ENCODE assay signal across 14 cellular contexts in genomic region chr16:12675852-12676251, GRCh38.
DNase-seq lines count a peak whose midpoint lies in the region; ATAC-seq, FAIRE-seq and TF ChIP-seq lines count a peak whose summit lies in the region.
"Had no signal": no experiment of that assay in that cellular context is flagged by ENCODE, and none has a peak within 500 bp of the region (broad histone marks: within the 10 kb centered on the region; RNA-seq: fewer than 3 reads in every experiment).

No MANE protein-coding gene starts in this region.

- H3K36me3 ChIP-seq in GM12878 (ENCODE audit: control insufficient read depth in 2 of 2, insufficient read depth in 2 of 2, low read length in 1 of 2) (no peaks in the 10 kb centered on the region), neural cell (ENCODE audit: insufficient read depth, low read length) (no peaks in the 10 kb centered on the region), ascending aorta (peaks cover 3 to 7% of the 10 kb centered on the region in 2 donors)
- H3K36me3 ChIP-seq: HAP-1, Peyer's patch had no signal

- H2AFZ ChIP-seq in GM12878 (ENCODE audit: control insufficient read depth, low read depth, low read length) = no peak overlapping the region
- H2AFZ ChIP-seq in neural cell (ENCODE audit: low read depth, low read length) = no peak overlapping the region

- no peak for TF ChIP-seq POLR2A in GM12878 (IDR thresholded peaks at IDR 0.05; ENCODE audit: low read depth, low read length)

- H3K9me3 ChIP-seq in GM12878 (replicated peaks; ENCODE audit: control insufficient read depth, insufficient read depth, low read length) (no peaks in the 10 kb centered on the region; the same call in 2 of the 3 replicates), neural cell (ENCODE audit: low read length) (no peaks in the 10 kb centered on the region), ascending aorta (peaks cover 0 to 7% of the 10 kb centered on the region in 2 donors), right cardiac atrium (ENCODE audit: control insufficient read depth, low read length) (no peaks in the 10 kb centered on the region)
- H3K9me3 ChIP-seq: HAP-1, Peyer's patch had no signal

- no peaks in the 10 kb centered on the region for H3F3A ChIP-seq in neural cell (ENCODE audit: insufficient read depth, low read length, poor library complexity, severe bottlenecking)

- H3K9me2 ChIP-seq in neural cell (ENCODE audit: insufficient read depth, low read length) = no peaks in the 10 kb centered on the region

- no peak overlapping the region for H3K27ac ChIP-seq in GM12878 (ENCODE audit: control insufficient read depth, insufficient read depth)
- H3K27ac ChIP-seq in neural cell (ENCODE audit: low read length) = peak overlapping the region; percentile 50
- H3K27ac ChIP-seq in ascending aorta = no peak overlapping the region
- H3K27ac ChIP-seq in right cardiac atrium (ENCODE audit: low read length) = no peak overlapping the region
- H3K27ac ChIP-seq: Peyer's patch had no signal

- POLR2A ChIA-PET in GM12878 (lab: Charles Lee) = interaction anchor here (0.6 kb wide), 1 partner anchor 137 kb away, joined by 4 read pairs; no protein-coding TSS in a partner anchor

- no peak for TF ChIP-seq EP300 in GM12878 (IDR thresholded peaks at IDR 0.05; ENCODE audit: borderline replicate concordance in 1 of 2, control insufficient read depth in 1 of 2, low read depth in 2 of 2, low read length in 2 of 2)
- TF ChIP-seq EP300 in neural cell (conservative IDR thresholded peaks at IDR 0.05; ENCODE audit: poor library complexity, severe bottlenecking) = no peak

- no TSS peak for BruUV-seq in GM12878 (replicated peaks; lab: Mats Ljungman, UMichigan)

- ATAC-seq in GM12878 (peak; percentile 40), HG03108 (IDR thresholded peaks at IDR 0.05; ENCODE audit: unreplicated experiment) (no peak), right cardiac atrium (no peak)

- RAD21 ChIA-PET in GM12878 (lab: Charles Lee; ENCODE audit: unreplicated experiment) = interaction anchor here (0.7 kb wide), 1 partner anchor 32 kb away, joined by 3 read pairs; no protein-coding TSS in a partner anchor

- H3K4me2 ChIP-seq in GM12878 (ENCODE audit: control insufficient read depth, insufficient read depth) (no peak overlapping the region), neural cell (ENCODE audit: low read length) (no peak overlapping the region)

- no peak for FAIRE-seq in GM12878 (lab: Jason Lieb, UNC)

- H3K4me1 ChIP-seq in GM12878 (ENCODE audit: control insufficient read depth, insufficient read depth, low read length) (no peaks in the 10 kb centered on the region), ascending aorta (no peaks in the 10 kb centered on the region), right cardiac atrium (ENCODE audit: control insufficient read depth, insufficient read depth, low read length) (no peaks in the 10 kb centered on the region)
- H3K4me1 ChIP-seq: HAP-1, Peyer's patch had no signal

- SMC1A ChIA-PET in GM12878 (lab: Charles Lee; ENCODE audit: uncharacterized antibody, unreplicated experiment) = interaction anchor here (1.0 to 1.5 kb wide), 2 partner anchors 13 to 20 kb away, joined by 3 read pairs; no protein-coding TSS in a partner anchor

- H3K9ac ChIP-seq in GM12878 (ENCODE audit: control insufficient read depth, insufficient read depth, low read length) (no peak overlapping the region), neural cell (ENCODE audit: low read length) (no peak overlapping the region)

- H3K4me3 ChIP-seq in GM12878 (no peak overlapping the region), neural cell (ENCODE audit: low read length) (peak overlapping the region; percentile 31), ascending aorta (no peak overlapping the region), right cardiac atrium (ENCODE audit: low read length) (no peak overlapping the region)
- H3K4me3 ChIP-seq: HAP-1, Peyer's patch had no signal

- in situ Hi-C loops in GM12878 (cut with MboI) = no loop called here

- no peak for TF ChIP-seq RAD21 in GM12878 (IDR thresholded peaks at IDR 0.05; ENCODE audit: insufficient read depth, low read depth, low read length)
- no peak for TF ChIP-seq RAD21 in neural cell (conservative IDR thresholded peaks at IDR 0.05)

- H3K79me2 ChIP-seq in GM12878 (ENCODE audit: control insufficient read depth, insufficient read depth, low read length) (no peaks in the 10 kb centered on the region), neural cell (replicated peaks; ENCODE audit: insufficient read depth, low read length) (no peaks in the 10 kb centered on the region)

- DNase-seq in ELR (ENCODE audit: low read depth) (peak; percentile 74), NCI-H524 (lab: John Stamatoyannopoulos, UW) (peak; percentile 68 to 85), GM12878 (ENCODE audit: low read depth, low spot score) (no peak), ascending aorta (ENCODE audit: low spot score in 2 of 2) (no peak), right cardiac atrium (no peak), hepatic stellate cell (ENCODE audit: low spot score) (no peak)
- DNase-seq: activated CD4-positive, alpha-beta T cell treated with anti-CD3 and anti-CD28 coated beads, Interleukin-2, amount 10 ng/mL, durations not matched to agents 7 days and 5 days; activated T-cell treated with anti-CD3 and anti-CD28 coated beads, Interleukin-2, amount 50 U/mL, for 72 hours; NCI-H526; Peyer's patch; substantia nigra had no signal

- TF ChIP-seq CTCF in GM12878 (IDR thresholded peaks at IDR 0.05 in 2 of 3, conservative IDR thresholded peaks at IDR 0.05 in 1 of 3; ENCODE audit: control insufficient read depth in 2 of 3, extremely low read depth in 1 of 3, insufficient read depth in 1 of 3, low read depth in 3 of 3, low read length in 3 of 3) (no peak), neural cell (IDR thresholded peaks at IDR 0.05; ENCODE audit: poor library complexity, severe bottlenecking) (no peak), ascending aorta (IDR thresholded peaks at IDR 0.05) (no peak)

- no peaks in the 10 kb centered on the region for H4K20me1 ChIP-seq in GM12878 (ENCODE audit: control insufficient read depth, insufficient read depth)
- H4K20me1 ChIP-seq in neural cell (ENCODE audit: insufficient read depth) = no peaks in the 10 kb centered on the region

- 10% methylated on average over 5 of the region's 5 CpGs for WGBS in GM12878 (ENCODE audit: insufficient coverage, insufficient replicate concordance, low lambda C conversion rate, missing lambda C conversion rate)
- WGBS in right cardiac atrium = 33% methylated on average over 5 of the region's 5 CpGs

- H3K27me3 ChIP-seq in GM12878 (replicated peaks in 1 of 2; ENCODE audit: control insufficient read depth in 2 of 2, insufficient read depth in 2 of 2, low read length in 1 of 2) (no peaks in the 10 kb centered on the region), neural cell (ENCODE audit: insufficient read depth, low read depth, low read length) (no peaks in the 10 kb centered on the region), ascending aorta (no peaks in the 10 kb centered on the region), right cardiac atrium (ENCODE audit: control insufficient read depth, insufficient read depth) (no peaks in the 10 kb centered on the region)
- H3K27me3 ChIP-seq: Peyer's patch had no signal

- intact Hi-C loops in GM12878 (cut with micrococcal nuclease; ENCODE audit: unreplicated experiment) (no loop called here), ascending aorta (cut with DNase I) (no loop called here), right cardiac atrium (cut with DNase I) (no loop called here)

- CTCF ChIA-PET in GM12878 (lab: Yijun Ruan, JAX) = interaction anchor here (0.6 to 1.0 kb wide), 3 partner anchors 27 to 109 kb away, joined by 3 to 5 read pairs (median 3); no protein-coding TSS in a partner anchor

TF ChIP-seq in GM12878, 131 proteins besides CTCF, POLR2A, EP300 and RAD21 (continues in another document):
- TF ChIP-seq HSF1 (IDR thresholded peaks at IDR 0.05; ENCODE audit: low read depth, low read length) (no peak), BHLHE40 (IDR thresholded peaks at IDR 0.05; ENCODE audit: borderline replicate concordance in 1 of 2, low read depth in 2 of 2, low read length in 1 of 2) (no peak), NFIC (IDR thresholded peaks at IDR 0.05; ENCODE audit: low read depth, low read length) (peak; percentile 66; the same call in 1 of the 2 replicates), FOXM1 (IDR thresholded peaks at IDR 0.05; ENCODE audit: low read depth, low read length) (peak; percentile 29; the same call in 1 of the 2 replicates), RBBP5 (conservative IDR thresholded peaks at IDR 0.05) (no peak), IKZF2 (IDR thresholded peaks at IDR 0.05) (0 out of 4 replicates have a peak, but pooled peaks of 1 of the 2 experiments have one; percentile 13)

TF ChIP-seq in neural cell, 6 proteins besides CTCF, POLR2A, EP300 and RAD21:
- no peak for TF ChIP-seq EZH2 (IDR thresholded peaks at IDR 0.05; ENCODE audit: borderline replicate concordance, insufficient read depth, low read length, poor library complexity, severe bottlenecking)
- no peak for TF ChIP-seq TAF1 (IDR thresholded peaks at IDR 0.05; ENCODE audit: low read depth)
- TF ChIP-seq SMC3 (conservative IDR thresholded peaks at IDR 0.05; ENCODE audit: poor library complexity) = no peak
- TF ChIP-seq POLR2AphosphoS5 (IDR thresholded peaks at IDR 0.05) = no peak
- TF ChIP-seq MXI1 (conservative IDR thresholded peaks at IDR 0.05; ENCODE audit: poor library complexity, severe bottlenecking) = no peak
- TF ChIP-seq REST (IDR thresholded peaks at IDR 0.05; ENCODE audit: borderline replicate concordance) = no peak

Comparison
In these comparisons a context has a peak if more than half of its experiments do, and no peak if none do; other contexts are left out.
1. DNase-seq: peak in ELR (single experiment) and NCI-H524 (2 of 2); none in GM12878 (single experiment), ascending aorta (0 of 2), right cardiac atrium (0 of 3) and hepatic stellate cell (single experiment).